Comparison of ENCODE assay signal across 8 cellular contexts in genomic region chr7:25028370-25028971, GRCh38. TPM values are rescaled to one million over a fixed set of nuclear protein-coding genes. Genes with fewer than 3 reads are reported as not detected.
DNase-seq lines count a peak whose midpoint lies in the region; ATAC-seq and TF ChIP-seq lines count a peak whose summit lies in the region.

No MANE protein-coding gene starts in this region.

- peak; percentile 46; the same call in 1 of the 2 replicates for TF ChIP-seq EP300 in Ishikawa (IDR thresholded peaks at IDR 0.05; ENCODE audit: borderline replicate concordance)

- H3K4me3 ChIP-seq in AG04449 (ENCODE audit: low read depth, low read length): no peak overlapping the region
- H3K4me3 ChIP-seq in foreskin fibroblast (ENCODE audit: low read depth in 1 of 2, low read length in 2 of 2): no peak overlapping the region

- ATAC-seq in HG03378 (IDR thresholded peaks at IDR 0.05; ENCODE audit: unreplicated experiment): no peak

- H3K4me1 Mint-ChIP-seq in activated CD4-positive, alpha-beta T cell treated with anti-CD3 and anti-CD28 coated beads, Interleukin-2, amount 10 ng/mL, durations not matched to agents 7 days and 5 days: peaks cover 41% of the 10 kb centered on the region

- TF ChIP-seq CTCF in AG04449 (IDR thresholded peaks at IDR 0.05; ENCODE audit: insufficient read depth, low read length, missing control alignments) (no peak), foreskin fibroblast (IDR thresholded peaks at IDR 0.05; ENCODE audit: low read depth, low read length) (no peak)

- H3K36me3 Mint-ChIP-seq in activated CD4-positive, alpha-beta T cell treated with anti-CD3 and anti-CD28 coated beads, Interleukin-2, amount 10 ng/mL, durations not matched to agents 7 days and 5 days (ENCODE audit: low read depth): peaks cover 6% of the 10 kb centered on the region

- TF ChIP-seq RAD21 in Ishikawa (IDR thresholded peaks at IDR 0.05; ENCODE audit: low read depth): no peak

- peak overlapping the region; percentile 92 for H3K27ac Mint-ChIP-seq in activated CD4-positive, alpha-beta T cell treated with anti-CD3 and anti-CD28 coated beads, Interleukin-2, amount 10 ng/mL, durations not matched to agents 7 days and 5 days

- peak overlapping the region; percentile 53 for H3K4me3 Mint-ChIP-seq in activated CD4-positive, alpha-beta T cell treated with anti-CD3 and anti-CD28 coated beads, Interleukin-2, amount 10 ng/mL, durations not matched to agents 7 days and 5 days

- peaks cover 2% of the 10 kb centered on the region for H3K9me3 Mint-ChIP-seq in activated CD4-positive, alpha-beta T cell treated with anti-CD3 and anti-CD28 coated beads, Interleukin-2, amount 10 ng/mL, durations not matched to agents 7 days and 5 days

- CTCF ChIA-PET in AG04449 (lab: Yijun Ruan, JAX): interaction anchor here (0.8 to 4.9 kb wide), 7 partner anchors 15 to 216 kb away, joined by 3 to 19 read pairs (median 5); no protein-coding TSS in a partner anchor
- CTCF ChIA-PET in activated CD4-positive, alpha-beta T cell treated with anti-CD3 and anti-CD28 coated beads, Interleukin-2, amount 10 ng/mL, durations not matched to agents 7 days and 5 days (lab: Charles Lee): interaction anchor here (1.0 to 1.8 kb wide), 4 partner anchors 9 to 216 kb away, joined by 3 to 5 read pairs (median 4); no protein-coding TSS in a partner anchor

- POLR2A ChIA-PET in AG04449 (lab: Yijun Ruan, JAX): no interaction called here
- POLR2A ChIA-PET in activated CD4-positive, alpha-beta T cell treated with anti-CD3 and anti-CD28 coated beads, Interleukin-2, amount 10 ng/mL, durations not matched to agents 7 days and 5 days (lab: Charles Lee): no interaction called here

- peaks cover 16% of the 10 kb centered on the region for H3K27me3 Mint-ChIP-seq in activated CD4-positive, alpha-beta T cell treated with anti-CD3 and anti-CD28 coated beads, Interleukin-2, amount 10 ng/mL, durations not matched to agents 7 days and 5 days

- DNase-seq in AG04449 (ENCODE audit: low read depth, low spot score): peak; percentile 49
- peak; percentile 53 for DNase-seq in activated CD4-positive, alpha-beta T cell treated with anti-CD3 and anti-CD28 coated beads, Interleukin-2, amount 10 ng/mL, durations not matched to agents 7 days and 5 days
- DNase-seq in foreskin fibroblast: peak; percentile 72 to 84
- no peak for DNase-seq in occipital lobe (lab: John Stamatoyannopoulos, UW)
- DNase-seq in hippocampal formation (lab: John Stamatoyannopoulos, UW): no peak
- DNase-seq in mesenteric fat pad (ENCODE audit: low spot score): no peak

TF ChIP-seq in Ishikawa, 13 proteins besides CTCF, POLR2A, EP300 and RAD21:
- TF ChIP-seq EGR1 (IDR thresholded peaks at IDR 0.05): no peak
- peak; percentile 54; the same call in 1 of the 2 replicates for TF ChIP-seq CREB1 (IDR thresholded peaks at IDR 0.05; ENCODE audit: low read depth)
- TF ChIP-seq YY1 (IDR thresholded peaks at IDR 0.05; ENCODE audit: low read depth): no peak
- peak; percentile 49 for TF ChIP-seq TEAD4 (IDR thresholded peaks at IDR 0.05)
- TF ChIP-seq TCF12 (IDR thresholded peaks at IDR 0.05; ENCODE audit: low read depth): 0 out of 2 replicates have a peak, but pooled peaks have one; percentile 25
TF ChIP-seq in Ishikawa: peak in this region for 3.

RNA-seq across cellular contexts. Expression of gene OSBPL3, which starts 48.5 kb away (rescaled TPM):
- total RNA-seq in activated CD4-positive, alpha-beta T cell treated with anti-CD3 and anti-CD28 coated beads, Interleukin-2, amount 10 ng/mL, durations not matched to agents 7 days and 5 days: 10 to 100 TPM; 77.5 to 77.9 TPM
- total RNA-seq in occipital lobe (7.3 TPM), mesenteric fat pad (9.3 TPM)

Comparison
In these comparisons a context has a peak if more than half of its experiments do, and no peak if none do; other contexts are left out.
1. DNase-seq: peak in AG04449 (single experiment), activated CD4-positive, alpha-beta T cell treated with anti-CD3 and anti-CD28 coated beads, Interleukin-2, amount 10 ng/mL, durations not matched to agents 7 days and 5 days (single experiment) and foreskin fibroblast (2 of 2); none in occipital lobe (single experiment), hippocampal formation (0 of 2) and mesenteric fat pad (single experiment).